ENCODE assay signal across 25 cellular contexts in genomic region chr14:104431351-104431928, GRCh38.
"Had no signal": no experiment of that assay in that cellular context is flagged by ENCODE, and none has a peak within 500 bp of the region (broad histone marks: within the 10 kb centered on the region; RNA-seq: fewer than 3 reads in every experiment).

No MANE protein-coding gene starts in this region.

- H3K27ac ChIP-seq: left lung, neural progenitor cell, prostate gland, thyroid gland, upper lobe of right lung, VCaP had no signal

- H3K4me3 ChIP-seq: left lung, neural progenitor cell, prostate gland, thyroid gland, upper lobe of right lung had no signal

- H3K9me3 Mint-ChIP-seq: activated naive CD8-positive, alpha-beta T cell treated with anti-CD3 and anti-CD28 coated beads, Interleukin-2, amount 10 ng/mL, durations not matched to agents 7 days and 5 days; activated T-helper 2 cell treated with anti-CD3 and anti-CD28 coated beads, Interferon-gamma antibody, Interleukin-2, Interleukin-4, amounts not matched to agents 10 μg/mL and 5 μg/mL and 100 μg/mL, durations not matched to agents 14 hours and 24 hours and 36 hours; dendritic cell treated with granulocyte-macrophage colony-stimulating factor and Interleukin-4, amounts not matched to agents 40 ng/mL and 50 ng/mL, for 4 days; mesothelial cell of epicardium; naive thymus-derived CD8-positive, alpha-beta T cell; neural progenitor cell; T-cell; T-helper 2 cell treated with Interferon-gamma antibody and Interleukin-4, amounts not matched to agents 5 μg/mL and 100 μg/mL, for 36 hours had no signal

- DNase-seq: activated CD4-positive, alpha-beta T cell treated with anti-CD3 and anti-CD28 coated beads, Interleukin-2, amount 50 U/mL, for 1 hour; activated naive CD4-positive, alpha-beta T cell; activated naive CD8-positive, alpha-beta T cell treated with anti-CD3 and anti-CD28 coated beads, Interleukin-2, amount 10 ng/mL, durations not matched to agents 7 days and 5 days; activated T-cell treated with anti-CD3 and anti-CD28 coated beads, Interleukin-2, amount 50 U/mL, for 1 hour; amygdala; effector CD8-positive, alpha-beta T cell; foreskin melanocyte; kidney glomerular epithelial cell; mammary epithelial cell; stimulated activated CD4-positive, alpha-beta T cell treated with anti-CD3 and anti-CD28 coated beads, Interleukin-12 subunit alpha, Interleukin-12 subunit beta, amount 100 ng/mL, for 4 hours; stimulated activated CD4-positive, alpha-beta T cell treated with anti-CD3 and anti-CD28 coated beads, Interleukin-4, amount 100 ng/mL, for 4 hours; stimulated activated naive CD8-positive, alpha-beta T cell treated with anti-CD3 and anti-CD28 coated beads, Interleukin-15, Interleukin-2, amounts not matched to agents 100 U/mL and 50 U/mL, for 24 hours; thyroid gland had no signal

- H3K27ac Mint-ChIP-seq: activated naive CD8-positive, alpha-beta T cell treated with anti-CD3 and anti-CD28 coated beads, Interleukin-2, amount 10 ng/mL, durations not matched to agents 7 days and 5 days; activated T-helper 2 cell treated with anti-CD3 and anti-CD28 coated beads, Interferon-gamma antibody, Interleukin-2, Interleukin-4, amounts not matched to agents 10 μg/mL and 5 μg/mL and 100 μg/mL, durations not matched to agents 14 hours and 24 hours and 36 hours; dendritic cell treated with granulocyte-macrophage colony-stimulating factor and Interleukin-4, amounts not matched to agents 40 ng/mL and 50 ng/mL, for 4 days; mesothelial cell of epicardium; neural progenitor cell; T-cell; T-helper 2 cell treated with Interferon-gamma antibody and Interleukin-4, amounts not matched to agents 5 μg/mL and 100 μg/mL, for 36 hours had no signal

- ATAC-seq: activated CD4-positive, CD25-positive, alpha-beta regulatory T cell treated with anti-CD3 and anti-CD28 coated beads, Interleukin-2, amount 50 U/mL, for 24 hours; left lung; naive thymus-derived CD8-positive, alpha-beta T cell; stimulated activated naive CD8-positive, alpha-beta T cell treated with anti-CD3 and anti-CD28 coated beads, Interleukin-15, Interleukin-2, amounts not matched to agents 100 U/mL and 50 U/mL, for 24 hours; T-cell; upper lobe of right lung had no signal

- H3K4me1 ChIP-seq: prostate gland had no signal

- H3K36me3 Mint-ChIP-seq: activated naive CD8-positive, alpha-beta T cell treated with anti-CD3 and anti-CD28 coated beads, Interleukin-2, amount 10 ng/mL, durations not matched to agents 7 days and 5 days; mesothelial cell of epicardium; naive thymus-derived CD8-positive, alpha-beta T cell; neural progenitor cell; T-cell had no signal

- H3K4me1 Mint-ChIP-seq: activated naive CD8-positive, alpha-beta T cell treated with anti-CD3 and anti-CD28 coated beads, Interleukin-2, amount 10 ng/mL, durations not matched to agents 7 days and 5 days; T-cell had no signal

- H3K27me3 Mint-ChIP-seq: activated naive CD8-positive, alpha-beta T cell treated with anti-CD3 and anti-CD28 coated beads, Interleukin-2, amount 10 ng/mL, durations not matched to agents 7 days and 5 days; dendritic cell treated with granulocyte-macrophage colony-stimulating factor and Interleukin-4, amounts not matched to agents 40 ng/mL and 50 ng/mL, for 4 days had no signal

- H3K36me3 ChIP-seq: left lung, neural progenitor cell, prostate gland, thyroid gland, upper lobe of right lung had no signal

- H3K9me3 ChIP-seq: left lung, prostate gland, thyroid gland, upper lobe of right lung had no signal

- H3K4me3 Mint-ChIP-seq: activated naive CD8-positive, alpha-beta T cell treated with anti-CD3 and anti-CD28 coated beads, Interleukin-2, amount 10 ng/mL, durations not matched to agents 7 days and 5 days; dendritic cell treated with granulocyte-macrophage colony-stimulating factor and Interleukin-4, amounts not matched to agents 40 ng/mL and 50 ng/mL, for 4 days; mesothelial cell of epicardium; naive thymus-derived CD8-positive, alpha-beta T cell; neural progenitor cell; T-cell; T-helper 2 cell treated with Interferon-gamma antibody and Interleukin-4, amounts not matched to agents 5 μg/mL and 100 μg/mL, for 36 hours had no signal

- H3K27me3 ChIP-seq: neural progenitor cell, thyroid gland, upper lobe of right lung had no signal
